In genomic region chr17:4704574-4704907, GRCh38 we compare ENCODE assay signal across 5 cellular contexts. TPM values are rescaled to one million over a fixed set of nuclear protein-coding genes. Genes with fewer than 3 reads are reported as not detected.
DNase-seq lines count a peak whose midpoint lies in the region; TF ChIP-seq lines count a peak whose summit lies in the region.
"Not testable (repeated sequence)": the region's sequence is repeated elsewhere in the genome, so short reads cannot be mapped to it uniquely, and the experiment has no call there.

No MANE protein-coding gene starts in this region.

- H3K79me2 ChIP-seq in trophoblast cell (ENCODE audit: control insufficient read depth, insufficient read depth, low read length, poor library complexity), result not testable (repeated sequence)

- peaks cover 45% of the 10 kb centered on the region for H3K4me1 Mint-ChIP-seq in HFFc6 (ENCODE audit: low read depth)
- H3K4me1 Mint-ChIP-seq in activated CD4-positive, alpha-beta T cell treated with anti-CD3 and anti-CD28 coated beads, Interleukin-2, amount 10 ng/mL, durations not matched to agents 24 days and 14 days, result peaks cover 45% of the 10 kb centered on the region
- peaks cover 37 to 50% of the 10 kb centered on the region in 2 donors for H3K4me1 Mint-ChIP-seq in immature natural killer cell

- peak overlapping the region; percentile 90 for H3K27ac Mint-ChIP-seq in HFFc6
- peak overlapping the region; percentile 94 for H3K27ac Mint-ChIP-seq in activated CD4-positive, alpha-beta T cell treated with anti-CD3 and anti-CD28 coated beads, Interleukin-2, amount 10 ng/mL, durations not matched to agents 24 days and 14 days
- peak overlapping the region; percentile 40 to 94 (median 88) for H3K27ac Mint-ChIP-seq in immature natural killer cell

- H3K18ac ChIP-seq in trophoblast cell (ENCODE audit: low read length), result not testable (repeated sequence)

- H3K9me3 Mint-ChIP-seq in HFFc6; activated CD4-positive, alpha-beta T cell treated with anti-CD3 and anti-CD28 coated beads, Interleukin-2, amount 10 ng/mL, durations not matched to agents 24 days and 14 days; immature natural killer cell: not testable (repeated sequence)

- no CpG with 5 or more reads among the region's 14 CpGs for WGBS in trophoblast cell (ENCODE audit: extremely low coverage, insufficient coverage, insufficient read length)

- not testable (repeated sequence) for H3K79me1 ChIP-seq in trophoblast cell (ENCODE audit: low read length)

- H2AK5ac ChIP-seq in trophoblast cell (ENCODE audit: low read length), result not testable (repeated sequence)

- H3K36me3 Mint-ChIP-seq in HFFc6 (ENCODE audit: low read depth); immature natural killer cell: not testable (repeated sequence)
- peaks cover 21% of the 10 kb centered on the region for H3K36me3 Mint-ChIP-seq in activated CD4-positive, alpha-beta T cell treated with anti-CD3 and anti-CD28 coated beads, Interleukin-2, amount 10 ng/mL, durations not matched to agents 24 days and 14 days (ENCODE audit: low read depth)

- H3K27me3 ChIP-seq in trophoblast cell (ENCODE audit: insufficient read depth, low read length), result not testable (repeated sequence)

- not testable (repeated sequence) for H3K36me3 ChIP-seq in trophoblast cell (ENCODE audit: control insufficient read depth in 1 of 2, insufficient read depth in 2 of 2, low read length in 2 of 2)

- H3K14ac ChIP-seq in trophoblast cell (ENCODE audit: low read length), result peak overlapping the region; percentile 36

- not testable (repeated sequence) for H3K23ac ChIP-seq in trophoblast cell (ENCODE audit: low read length)

- peaks cover 4 to 11% of the 10 kb centered on the region in 2 experiments for H3K4me1 ChIP-seq in trophoblast cell (ENCODE audit: control insufficient read depth in 1 of 2, insufficient read depth in 2 of 2, low read length in 2 of 2)

- not testable (repeated sequence) for H3K4ac ChIP-seq in trophoblast cell (ENCODE audit: low read depth, low read length)

- intact Hi-C loops in activated CD4-positive, alpha-beta T cell treated with anti-CD3 and anti-CD28 coated beads, Interleukin-2, amount 10 ng/mL, durations not matched to agents 24 days and 14 days (cut with micrococcal nuclease), result loop anchor here (5.0 kb wide), 1 partner anchor 147 kb away; the partner anchor contains the start of gene MYBBP1A

- H4K12ac ChIP-seq in trophoblast cell (ENCODE audit: low read depth, low read length), result not testable (repeated sequence)

- not testable (repeated sequence) for H3K27me3 Mint-ChIP-seq in HFFc6 (ENCODE audit: insufficient read depth); activated CD4-positive, alpha-beta T cell treated with anti-CD3 and anti-CD28 coated beads, Interleukin-2, amount 10 ng/mL, durations not matched to agents 24 days and 14 days
- peaks cover under 1 to 10% (median 2%) of the 10 kb centered on the region in 3 donors for H3K27me3 Mint-ChIP-seq in immature natural killer cell (ENCODE audit: low read depth in 3 of 3)

- peak overlapping the region in 1 of 2 donors; percentile 82 for H3K27ac ChIP-seq in coronary artery
- not testable (repeated sequence) for H3K27ac ChIP-seq in trophoblast cell (ENCODE audit: low read depth, low read length)

- H3K4me3 Mint-ChIP-seq in HFFc6, result peak overlapping the region; percentile 92
- peak overlapping the region; percentile 95 for H3K4me3 Mint-ChIP-seq in activated CD4-positive, alpha-beta T cell treated with anti-CD3 and anti-CD28 coated beads, Interleukin-2, amount 10 ng/mL, durations not matched to agents 24 days and 14 days
- peak overlapping the region; percentile 89 to 93 (median 91) for H3K4me3 Mint-ChIP-seq in immature natural killer cell

- H3K4me3 ChIP-seq in coronary artery (peak overlapping the region; percentile 92), trophoblast cell (ENCODE audit: low read depth, low read length) (peak overlapping the region; percentile 90)

- TF ChIP-seq CTCF in HFFc6 (IDR thresholded peaks at IDR 0.05); coronary artery (IDR thresholded peaks at IDR 0.05): not testable (repeated sequence)

- not testable (repeated sequence) for H3K9me3 ChIP-seq in trophoblast cell (ENCODE audit: insufficient read depth, low read depth, low read length)

- not testable (repeated sequence) for H2BK12ac ChIP-seq in trophoblast cell (ENCODE audit: low read length)

- not testable (repeated sequence) for H3K9ac ChIP-seq in trophoblast cell (ENCODE audit: low read length)

- H2AFZ ChIP-seq in trophoblast cell (ENCODE audit: insufficient read depth, low read length, poor library complexity), result not testable (repeated sequence)

- H2BK5ac ChIP-seq in trophoblast cell (ENCODE audit: low read depth, low read length, poor library complexity), result not testable (repeated sequence)

- not testable (repeated sequence) for H2BK120ac ChIP-seq in trophoblast cell (ENCODE audit: insufficient read depth, low read length, poor library complexity)

- DNase-seq in HFFc6; activated CD4-positive, alpha-beta T cell treated with anti-CD3 and anti-CD28 coated beads, Interleukin-2, amount 10 ng/mL, durations not matched to agents 24 days and 14 days; coronary artery (ENCODE audit: low spot score); immature natural killer cell; trophoblast cell: not testable (repeated sequence)

- peak overlapping the region; percentile 18 for H3K4me2 ChIP-seq in trophoblast cell (ENCODE audit: low read length)

- H4K8ac ChIP-seq in trophoblast cell (ENCODE audit: low read depth, low read length), result peak overlapping the region; percentile 94

- not testable (repeated sequence) for H4K91ac ChIP-seq in trophoblast cell (ENCODE audit: low read depth, low read length)

RNA-seq across cellular contexts. Expression of gene PELP1, which starts 0.6 kb away (rescaled TPM):
- total RNA-seq in HFFc6 (2021; fragmentation: NEBNext Ultra II Directional; extraction: Animal tissue kit (Norgen Biotek cat#: 25700)), result 10 to 100 TPM; 52.8 to 64.9 (median 60.5) TPM
- 140 and 141 TPM in 2 replicates for total RNA-seq in activated CD4-positive, alpha-beta T cell treated with anti-CD3 and anti-CD28 coated beads, Interleukin-2, amount 10 ng/mL, durations not matched to agents 24 days and 14 days
- 10 to 100 TPM in 1 of 3 donors, 1 to 10 TPM in 2; 3.8 to 11.1 (median 4.6) TPM for polyA plus RNA-seq in immature natural killer cell
- polyA plus RNA-seq in trophoblast cell (2013), result 32.6 and 34.8 TPM in 2 replicates

RNA-seq across cellular contexts. Expression of gene ARRB2, which starts 5.9 kb away (rescaled TPM):
- total RNA-seq in HFFc6 (2021; fragmentation: NEBNext Ultra II Directional; extraction: Animal tissue kit (Norgen Biotek cat#: 25700)), result 10 to 100 TPM in 2 of 6 experiments, 1 to 10 TPM in 4; 8.0 to 10.7 (median 9.1) TPM
- 189 and 193 TPM in 2 replicates for total RNA-seq in activated CD4-positive, alpha-beta T cell treated with anti-CD3 and anti-CD28 coated beads, Interleukin-2, amount 10 ng/mL, durations not matched to agents 24 days and 14 days
- polyA plus RNA-seq in immature natural killer cell, result 10 to 100 TPM; 46.0 to 70.9 (median 60.4) TPM
- 10.9 and 11.4 TPM in 2 replicates for polyA plus RNA-seq in trophoblast cell (2013)

RNA-seq across cellular contexts. Expression of gene MED11, which starts 26.7 kb away (rescaled TPM):
- total RNA-seq in HFFc6 (2021; fragmentation: NEBNext Ultra II Directional; extraction: Animal tissue kit (Norgen Biotek cat#: 25700)), result 10 to 100 TPM; 15.3 to 19.1 (median 17.4) TPM
- total RNA-seq in activated CD4-positive, alpha-beta T cell treated with anti-CD3 and anti-CD28 coated beads, Interleukin-2, amount 10 ng/mL, durations not matched to agents 24 days and 14 days, result 19.1 and 20.4 TPM in 2 replicates
- polyA plus RNA-seq in immature natural killer cell, result 10 to 100 TPM; 26.2 to 52.1 (median 37.6) TPM
- 20.5 and 21.8 TPM in 2 replicates for polyA plus RNA-seq in trophoblast cell (2013)

RNA-seq across cellular contexts. Expression of gene ZMYND15, which starts 35.1 kb away (rescaled TPM):
- not detected for total RNA-seq in HFFc6 (2021; fragmentation: NEBNext Ultra II Directional; extraction: Animal tissue kit (Norgen Biotek cat#: 25700))
- total RNA-seq in activated CD4-positive, alpha-beta T cell treated with anti-CD3 and anti-CD28 coated beads, Interleukin-2, amount 10 ng/mL, durations not matched to agents 24 days and 14 days, result not detected in 2 replicates
- not detected for polyA plus RNA-seq in immature natural killer cell
- polyA plus RNA-seq in trophoblast cell (2013), result 0.01 and 0.03 TPM in 2 replicates

RNA-seq across cellular contexts. Expression of gene CXCL16, which starts 35.2 kb away (rescaled TPM):
- total RNA-seq in HFFc6 (2021; fragmentation: NEBNext Ultra II Directional; extraction: Animal tissue kit (Norgen Biotek cat#: 25700)), result under 1 TPM; 0.31 to 0.92 (median 0.62) TPM
- 1.8 and 2.5 TPM in 2 replicates for total RNA-seq in activated CD4-positive, alpha-beta T cell treated with anti-CD3 and anti-CD28 coated beads, Interleukin-2, amount 10 ng/mL, durations not matched to agents 24 days and 14 days
- 1 to 10 TPM; 1.1 to 2.2 (median 1.1) TPM for polyA plus RNA-seq in immature natural killer cell
- polyA plus RNA-seq in trophoblast cell (2013), result 1.4 and 2.1 TPM in 2 replicates

Comparison
In these comparisons a context has a peak if more than half of its experiments do, and no peak if none do; other contexts are left out.
1. RNA of gene ARRB2, which starts 5.9 kb away (total RNA-seq): 189 to 193 TPM in activated CD4-positive, alpha-beta T cell treated with anti-CD3 and anti-CD28 coated beads, Interleukin-2, amount 10 ng/mL, durations not matched to agents 24 days and 14 days; 8.0 to 10.7 TPM in HFFc6; every median in the first group is over 10 times any median in the second.
2. Peak in every context shown above with its lines, with median percentiles within 50 percentile points of each other: H3K27ac Mint-ChIP-seq and H3K4me3 Mint-ChIP-seq.